Comparison of ENCODE assay signal across 34 cellular contexts in genomic region chr4:179437962-179438361, GRCh38.
"Had no signal": no experiment of that assay in that cellular context is flagged by ENCODE, and none has a peak within 500 bp of the region (broad histone marks: within the 10 kb centered on the region; RNA-seq: fewer than 3 reads in every experiment).

No MANE protein-coding gene starts in this region.

- H3K4me1 ChIP-seq: adrenal gland, body of pancreas, breast epithelium had no signal

- H3K27me3 Mint-ChIP-seq: activated CD4-positive, alpha-beta memory T cell treated with anti-CD3 and anti-CD28 coated beads, Interleukin-2, amount 10 ng/mL, durations not matched to agents 7 days and 5 days; activated CD4-positive, alpha-beta T cell treated with anti-CD3 and anti-CD28 coated beads for 36 hours; activated CD4-positive, alpha-beta T cell treated with anti-CD3 and anti-CD28 coated beads, Interleukin-2, amount 10 ng/mL, durations not matched to agents 7 days and 5 days; activated CD8-positive, alpha-beta memory T cell treated with anti-CD3 and anti-CD28 coated beads, Interleukin-2, amount 10 ng/mL, durations not matched to agents 7 days and 5 days; activated naive CD8-positive, alpha-beta T cell treated with anti-CD3 and anti-CD28 coated beads for 36 hours; activated T-cell treated with anti-CD3 and anti-CD28 coated beads, Interleukin-2, amount 50 U/mL, for 24 hours had no signal

- H3K4me3 ChIP-seq: adrenal gland, body of pancreas, breast epithelium had no signal

- H3K36me3 Mint-ChIP-seq: activated CD8-positive, alpha-beta memory T cell treated with anti-CD3 and anti-CD28 coated beads, Interleukin-2, amount 10 ng/mL, durations not matched to agents 7 days and 5 days; activated naive CD4-positive, alpha-beta T cell treated with anti-CD3 and anti-CD28 coated beads, Interleukin-2, amount 50 U/mL, for 72 hours; activated naive CD8-positive, alpha-beta T cell treated with anti-CD3 and anti-CD28 coated beads for 36 hours had no signal

- DNase-seq: activated CD4-positive, alpha-beta memory T cell treated with anti-CD3 and anti-CD28 coated beads, Interleukin-2, amount 10 ng/mL, durations not matched to agents 7 days and 5 days; activated CD4-positive, alpha-beta T cell treated with anti-CD3 and anti-CD28 coated beads for 1 hour; activated CD4-positive, alpha-beta T cell treated with anti-CD3 and anti-CD28 coated beads for 36 hours; activated CD4-positive, alpha-beta T cell treated with anti-CD3 and anti-CD28 coated beads for 48 hours; activated CD4-positive, alpha-beta T cell treated with anti-CD3 and anti-CD28 coated beads, Interleukin-2, amount 10 ng/mL, durations not matched to agents 7 days and 5 days; activated CD4-positive, alpha-beta T cell treated with anti-CD3 and anti-CD28 coated beads, Interleukin-2, amount 50 U/mL, for 48 hours; activated CD4-positive, CD25-positive, alpha-beta regulatory T cell; activated CD8-positive, alpha-beta memory T cell treated with anti-CD3 and anti-CD28 coated beads for 24 hours; activated CD8-positive, alpha-beta memory T cell treated with anti-CD3 and anti-CD28 coated beads, Interleukin-2, amount 10 ng/mL, durations not matched to agents 7 days and 5 days; activated CD8-positive, alpha-beta memory T cell treated with anti-CD3 and anti-CD28 coated beads, Interleukin-2, amount 50 U/mL, for 48 hours; activated CD8-positive, alpha-beta T cell treated with anti-CD3 and anti-CD28 coated beads, Interleukin-2, amount 10 ng/mL, durations not matched to agents 7 days and 5 days; activated effector memory CD4-positive, alpha-beta T cell treated with Interleukin-2 at 50 U/mL for 16 hours; activated gamma-delta T cell; activated naive CD4-positive, alpha-beta T cell treated with anti-CD3 and anti-CD28 coated beads, Interleukin-2, amount 50 U/mL, for 16 hours; activated naive CD4-positive, alpha-beta T cell treated with Interleukin-2 at 50 U/mL for 16 hours; activated naive CD8-positive, alpha-beta T cell treated with anti-CD3 and anti-CD28 coated beads for 36 hours; activated T-cell treated with anti-CD3 and anti-CD28 coated beads, Interleukin-2, amount 50 U/mL, for 24 hours; activated T-cell treated with anti-CD3 and anti-CD28 coated beads, Interleukin-2, amount 50 U/mL, for 48 hours; adrenal gland; amniotic stem cell; aorta; body of pancreas; brain microvascular endothelial cell; central memory CD4-positive, alpha-beta T cell; T-helper 1 cell; T-helper 2 cell; T-helper 9 cell had no signal

- ATAC-seq: activated CD4-positive, alpha-beta T cell treated with anti-CD3 and anti-CD28 coated beads for 36 hours; activated CD4-positive, CD25-positive, alpha-beta regulatory T cell treated with anti-CD3 and anti-CD28 coated beads, Interleukin-2, amount 50 U/mL, for 24 hours; activated CD8-positive, alpha-beta memory T cell treated with anti-CD3 and anti-CD28 coated beads, Interleukin-2, amount 10 ng/mL, durations not matched to agents 7 days and 5 days; activated CD8-positive, alpha-beta T cell treated with anti-CD3 and anti-CD28 coated beads, Interleukin-2, amount 10 ng/mL, durations not matched to agents 7 days and 5 days; activated naive CD4-positive, alpha-beta T cell treated with anti-CD3 and anti-CD28 coated beads, Interleukin-2, amount 50 U/mL, for 72 hours; body of pancreas had no signal

- H3K27ac Mint-ChIP-seq: activated CD4-positive, alpha-beta memory T cell treated with anti-CD3 and anti-CD28 coated beads, Interleukin-2, amount 10 ng/mL, durations not matched to agents 7 days and 5 days; activated CD4-positive, alpha-beta T cell treated with anti-CD3 and anti-CD28 coated beads for 36 hours; activated CD4-positive, alpha-beta T cell treated with anti-CD3 and anti-CD28 coated beads, Interleukin-2, amount 10 ng/mL, durations not matched to agents 7 days and 5 days; activated CD8-positive, alpha-beta memory T cell treated with anti-CD3 and anti-CD28 coated beads, Interleukin-2, amount 10 ng/mL, durations not matched to agents 7 days and 5 days; activated CD8-positive, alpha-beta T cell treated with anti-CD3 and anti-CD28 coated beads, Interleukin-2, amount 10 ng/mL, durations not matched to agents 7 days and 5 days; activated naive CD4-positive, alpha-beta T cell treated with anti-CD3 and anti-CD28 coated beads, Interleukin-2, amount 50 U/mL, for 72 hours; activated naive CD8-positive, alpha-beta T cell treated with anti-CD3 and anti-CD28 coated beads for 36 hours; activated T-cell treated with anti-CD3 and anti-CD28 coated beads, Interleukin-2, amount 50 U/mL, for 24 hours; activated T-helper 2 cell treated with anti-CD3 and anti-CD28 coated beads, Interferon-gamma antibody, Interleukin-2, Interleukin-4, amounts not matched to agents 10 μg/mL and 5 μg/mL and 100 μg/mL, durations not matched to agents 14 hours and 24 hours and 36 hours; T-helper 1 cell treated with Interleukin-12 subunit alpha and Interleukin-12 subunit beta and Interleukin-4 antibody, amounts not matched to agents 30 μg/mL and 1 μg/mL, for 36 hours; T-helper 2 cell treated with Interferon-gamma antibody and Interleukin-4, amounts not matched to agents 5 μg/mL and 100 μg/mL, for 36 hours had no signal

- H3K36me3 ChIP-seq: adrenal gland, brain microvascular endothelial cell, breast epithelium had no signal

- H3K27ac ChIP-seq: adrenal gland, body of pancreas, brain microvascular endothelial cell, breast epithelium, VCaP had no signal

- H3K9me3 ChIP-seq: adrenal gland, body of pancreas, breast epithelium had no signal

- H3K4me1 Mint-ChIP-seq: activated CD4-positive, alpha-beta memory T cell treated with anti-CD3 and anti-CD28 coated beads, Interleukin-2, amount 10 ng/mL, durations not matched to agents 7 days and 5 days; activated CD4-positive, alpha-beta T cell treated with anti-CD3 and anti-CD28 coated beads for 36 hours; activated CD4-positive, alpha-beta T cell treated with anti-CD3 and anti-CD28 coated beads, Interleukin-2, amount 10 ng/mL, durations not matched to agents 7 days and 5 days; activated CD8-positive, alpha-beta memory T cell treated with anti-CD3 and anti-CD28 coated beads, Interleukin-2, amount 10 ng/mL, durations not matched to agents 7 days and 5 days; activated naive CD8-positive, alpha-beta T cell treated with anti-CD3 and anti-CD28 coated beads for 36 hours had no signal

- H3K4me3 Mint-ChIP-seq: activated CD4-positive, alpha-beta memory T cell treated with anti-CD3 and anti-CD28 coated beads, Interleukin-2, amount 10 ng/mL, durations not matched to agents 7 days and 5 days; activated CD4-positive, alpha-beta T cell treated with anti-CD3 and anti-CD28 coated beads for 36 hours; activated CD4-positive, alpha-beta T cell treated with anti-CD3 and anti-CD28 coated beads, Interleukin-2, amount 10 ng/mL, durations not matched to agents 7 days and 5 days; activated CD8-positive, alpha-beta memory T cell treated with anti-CD3 and anti-CD28 coated beads, Interleukin-2, amount 10 ng/mL, durations not matched to agents 7 days and 5 days; activated CD8-positive, alpha-beta T cell treated with anti-CD3 and anti-CD28 coated beads, Interleukin-2, amount 10 ng/mL, durations not matched to agents 7 days and 5 days; activated naive CD8-positive, alpha-beta T cell treated with anti-CD3 and anti-CD28 coated beads for 36 hours; activated T-cell treated with anti-CD3 and anti-CD28 coated beads, Interleukin-2, amount 50 U/mL, for 24 hours; T-helper 1 cell treated with Interleukin-12 subunit alpha and Interleukin-12 subunit beta and Interleukin-4 antibody, amounts not matched to agents 30 μg/mL and 1 μg/mL, for 36 hours; T-helper 2 cell treated with Interferon-gamma antibody and Interleukin-4, amounts not matched to agents 5 μg/mL and 100 μg/mL, for 36 hours had no signal

- H3K9me3 Mint-ChIP-seq: activated naive CD8-positive, alpha-beta T cell treated with anti-CD3 and anti-CD28 coated beads for 36 hours had no signal

- H3K27me3 ChIP-seq: adrenal gland, body of pancreas, brain microvascular endothelial cell, breast epithelium had no signal
